In genomic region chr11:33045551-33046255, GRCh38 we compare ENCODE assay signal across 16 cellular contexts. TPM values are rescaled to one million over a fixed set of nuclear protein-coding genes. Genes with fewer than 3 reads are reported as not detected.
A peak's percentile ranks its signal among the peaks of the same experiment; 100 is the strongest.
DNase-seq lines count a peak whose midpoint lies in the region; ATAC-seq, FAIRE-seq and TF ChIP-seq lines count a peak whose summit lies in the region.
"Had no signal": no experiment of that assay in that cellular context is flagged by ENCODE, and none has a peak within 500 bp of the region (broad histone marks: within the 10 kb centered on the region; RNA-seq: fewer than 3 reads in every experiment).

No MANE protein-coding gene starts in this region.

- no peak overlapping the region for H2AFZ ChIP-seq in GM23248

- in situ Hi-C loops in GM23248 (cut with MboI): no loop called here

- peaks cover 20% of the 10 kb centered on the region for H3K4me1 ChIP-seq in GM23248 (ENCODE audit: insufficient read depth)

- H3K4me2 ChIP-seq in GM23248 (ENCODE audit: unreplicated experiment): no peak overlapping the region

- ATAC-seq in HG03097 (IDR thresholded peaks at IDR 0.05; ENCODE audit: low FRiP score, unreplicated experiment): no peak
- no peak for ATAC-seq in GM19328 (IDR thresholded peaks at IDR 0.05; ENCODE audit: unreplicated experiment)
- ATAC-seq: left lobe of liver, Right ventricle myocardium inferior had no signal

- H3K36me3 ChIP-seq in GM23248 (ENCODE audit: low read depth) (peaks cover 34% of the 10 kb centered on the region), bronchial epithelial cell (ENCODE audit: control insufficient read depth, insufficient read depth, low read length) (no peaks in the 10 kb centered on the region)

- no peak for FAIRE-seq in bronchial epithelial cell (lab: Jason Lieb, UNC)
- FAIRE-seq: endothelial cell of umbilical vein had no signal

- peaks cover 65% of the 10 kb centered on the region for H3K79me2 ChIP-seq in GM23248 (ENCODE audit: insufficient read depth)

- H3K9ac ChIP-seq in GM23248: no peak overlapping the region

- no peaks in the 10 kb centered on the region for H3K9me3 ChIP-seq in GM23248 (ENCODE audit: low read depth)

- WGBS in GM23248 (ENCODE audit: low coverage in 1 of 2, low lambda C conversion rate in 2 of 2, missing lambda C conversion rate in 2 of 2), 2 experiments: 72 to 77% methylated on average over 8 of the region's 8 CpGs

- H3F3A ChIP-seq in GM23248 (ENCODE audit: insufficient read depth): peaks cover 7% of the 10 kb centered on the region; the same call in 1 of the 2 replicates

- no peak overlapping the region for H3K27ac ChIP-seq in GM23248
- H3K27ac ChIP-seq: C4-2B had no signal

- DNase-seq in GM23248: peak; percentile 36
- DNase-seq in NCI-H2171 (lab: John Stamatoyannopoulos, UW): peak; percentile 85
- DNase-seq in bronchial epithelial cell (ENCODE audit: low read depth): peak; percentile 82
- peak; percentile 52 for DNase-seq in myocyte (ENCODE audit: low read depth)
- no peak for DNase-seq in Ammon's horn (ENCODE audit: low spot score)
- DNase-seq: activated CD4-positive, alpha-beta T cell treated with anti-CD3 and anti-CD28 coated beads, Interleukin-2, amount 10 ng/mL, durations not matched to agents 7 days and 5 days; activated T-cell treated with anti-CD3 and anti-CD28 coated beads, Interleukin-2, amount 50 U/mL, for 1 hour; naive B cell; NCI-H1417 treated with DMSO at 0.1 percent for 48 hours; NCI-H748 treated with DMSO at 0.1 percent for 48 hours had no signal

- H3K27me3 ChIP-seq in GM23248 (replicated peaks; ENCODE audit: insufficient read depth) (no peaks in the 10 kb centered on the region), bronchial epithelial cell (ENCODE audit: control insufficient read depth, insufficient read depth, low read length) (no peaks in the 10 kb centered on the region)

- no peaks in the 10 kb centered on the region for H3K9me2 ChIP-seq in GM23248 (ENCODE audit: insufficient read depth)

- H3K4me3 ChIP-seq in GM23248 (no peak overlapping the region), bronchial epithelial cell (ENCODE audit: low read depth, low read length) (no peak overlapping the region)

- no peaks in the 10 kb centered on the region for H4K20me1 ChIP-seq in GM23248 (ENCODE audit: insufficient read depth)

- TF ChIP-seq CTCF in bronchial epithelial cell (IDR thresholded peaks at IDR 0.05; ENCODE audit: insufficient read depth, low read length, severe bottlenecking): no peak

RNA-seq across cellular contexts. Expression of gene TCP11L1, which starts 6.3 kb away (rescaled TPM):
- 39.8 and 42.6 TPM in 2 replicates for total RNA-seq in GM23248 (2014; rRNA removed; shearing (Covaris generic))
- 23.4 and 25.4 TPM in 2 replicates for polyA plus RNA-seq in GM23248 (2016; fragmentation: Nextera tagmentation; extraction: Ambion mirVana)
- total RNA-seq in bronchial epithelial cell (8.7 and 11.4 TPM in 2 replicates), myocyte (20.3 and 40.2 TPM in 2 replicates)
- polyA plus RNA-seq in myocyte (2012): 15.2 TPM

RNA-seq across cellular contexts. Expression of gene DEPDC7, which starts 30.0 kb away (rescaled TPM):
- 4.8 and 5.3 TPM in 2 replicates for total RNA-seq in GM23248 (2014; rRNA removed; shearing (Covaris generic))
- polyA plus RNA-seq in GM23248 (2016; fragmentation: Nextera tagmentation; extraction: Ambion mirVana): 9.7 and 9.9 TPM in 2 replicates
- 0.90 and 1.6 TPM in 2 replicates for total RNA-seq in bronchial epithelial cell
- total RNA-seq in myocyte: 20.6 and 21.1 TPM in 2 replicates
- polyA plus RNA-seq in myocyte (2012): 4.1 TPM
- total RNA-seq: endothelial cell of umbilical vein had no signal
